1 cellular context compared by ENCODE assay signal in the genomic region with DNA sequence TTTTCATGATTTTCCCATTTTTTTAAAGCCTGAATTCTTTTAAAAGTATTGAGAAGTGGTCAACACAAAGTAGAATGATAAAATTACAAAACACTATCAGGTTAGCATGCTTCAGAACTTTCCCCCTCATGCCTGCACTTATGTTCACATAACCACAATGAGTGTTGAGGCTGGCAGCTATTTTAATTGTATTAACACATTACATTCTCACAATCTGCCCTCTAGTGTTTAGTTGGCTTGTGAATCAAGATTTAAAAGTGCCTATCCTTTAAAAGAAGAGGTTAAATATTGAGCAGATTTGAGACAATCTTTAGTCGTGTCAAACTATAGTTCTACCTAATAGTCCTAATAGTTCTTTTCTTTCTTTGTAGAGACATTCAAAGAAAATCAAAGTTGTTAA.
TF ChIP-seq lines count a peak whose summit lies in the region.

No MANE protein-coding gene starts in this region.

TF ChIP-seq in IMR-90, 13 proteins besides CTCF, POLR2A, EP300 and RAD21 (continued from another document):
- TF ChIP-seq, protein P1, sequence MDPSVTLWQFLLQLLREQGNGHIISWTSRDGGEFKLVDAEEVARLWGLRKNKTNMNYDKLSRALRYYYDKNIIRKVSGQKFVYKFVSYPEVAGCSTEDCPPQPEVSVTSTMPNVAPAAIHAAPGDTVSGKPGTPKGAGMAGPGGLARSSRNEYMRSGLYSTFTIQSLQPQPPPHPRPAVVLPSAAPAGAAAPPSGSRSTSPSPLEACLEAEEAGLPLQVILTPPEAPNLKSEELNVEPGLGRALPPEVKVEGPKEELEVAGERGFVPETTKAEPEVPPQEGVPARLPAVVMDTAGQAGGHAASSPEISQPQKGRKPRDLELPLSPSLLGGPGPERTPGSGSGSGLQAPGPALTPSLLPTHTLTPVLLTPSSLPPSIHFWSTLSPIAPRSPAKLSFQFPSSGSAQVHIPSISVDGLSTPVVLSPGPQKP (IDR thresholded peaks at IDR 0.05; ENCODE audit: borderline replicate concordance, low read depth, low read length): no peak
- TF ChIP-seq RFX5 (IDR thresholded peaks at IDR 0.05; ENCODE audit: low read depth, low read length): no peak
